Comparison of ENCODE assay signal across 13 cellular contexts in genomic region chr16:3580686-3581085, GRCh38.
DNase-seq lines count a peak whose midpoint lies in the region; ATAC-seq and TF ChIP-seq lines count a peak whose summit lies in the region.
"Had no signal": no experiment of that assay in that cellular context is flagged by ENCODE, and none has a peak within 500 bp of the region (broad histone marks: within the 10 kb centered on the region; RNA-seq: fewer than 3 reads in every experiment).

No MANE protein-coding gene starts in this region.

- no peaks in the 10 kb centered on the region for H3K27me3 Mint-ChIP-seq in activated naive CD4-positive, alpha-beta T cell treated with anti-CD3 and anti-CD28 coated beads, Interleukin-2, amount 10 ng/mL, durations not matched to agents 7 days and 5 days
- H3K27me3 Mint-ChIP-seq in stimulated activated naive B cell treated with anti-CD40 and anti-IgM and Interleukin-4, amounts not matched to agents 10 μg/mL and 1 μg/mL and 100 μg/mL, for 72 hours, result no peaks in the 10 kb centered on the region

- peaks cover 31% of the 10 kb centered on the region for H3K36me3 Mint-ChIP-seq in activated naive CD4-positive, alpha-beta T cell treated with anti-CD3 and anti-CD28 coated beads, Interleukin-2, amount 10 ng/mL, durations not matched to agents 7 days and 5 days
- H3K36me3 Mint-ChIP-seq in stimulated activated naive B cell treated with anti-CD40 and anti-IgM and Interleukin-4, amounts not matched to agents 10 μg/mL and 1 μg/mL and 100 μg/mL, for 72 hours, result peaks cover 17 to 30% of the 10 kb centered on the region in 2 donors

- H3K9ac ChIP-seq in SK-N-MC (ENCODE audit: insufficient read length), result no peak overlapping the region

- H3K9me3 ChIP-seq in SK-N-MC (ENCODE audit: low read depth, low read length), result no peaks in the 10 kb centered on the region
- H3K9me3 ChIP-seq: uterus had no signal

- peaks cover 46% of the 10 kb centered on the region for H3K4me1 Mint-ChIP-seq in activated naive CD4-positive, alpha-beta T cell treated with anti-CD3 and anti-CD28 coated beads, Interleukin-2, amount 10 ng/mL, durations not matched to agents 7 days and 5 days
- H3K4me1 Mint-ChIP-seq in stimulated activated naive B cell treated with anti-CD40 and anti-IgM and Interleukin-4, amounts not matched to agents 10 μg/mL and 1 μg/mL and 100 μg/mL, for 72 hours, result peaks cover 42 to 52% of the 10 kb centered on the region in 2 donors

- no peak for TF ChIP-seq CTCF in fibroblast of mammary gland (conservative IDR thresholded peaks at IDR 0.05; ENCODE audit: control insufficient read depth, insufficient read depth, low read depth, low read length)

- CTCF ChIA-PET in activated naive CD4-positive, alpha-beta T cell treated with anti-CD3 and anti-CD28 coated beads, Interleukin-2, amount 10 ng/mL, durations not matched to agents 7 days and 5 days (lab: Charles Lee), result no interaction called here

- H3K9me3 Mint-ChIP-seq in activated naive CD4-positive, alpha-beta T cell treated with anti-CD3 and anti-CD28 coated beads, Interleukin-2, amount 10 ng/mL, durations not matched to agents 7 days and 5 days, result no peaks in the 10 kb centered on the region
- no peaks in the 10 kb centered on the region for H3K9me3 Mint-ChIP-seq in stimulated activated naive B cell treated with anti-CD40 and anti-IgM and Interleukin-4, amounts not matched to agents 10 μg/mL and 1 μg/mL and 100 μg/mL, for 72 hours

- peak overlapping the region; percentile 19; the same call in 1 of the 2 replicates for H3K27ac ChIP-seq in SK-N-MC
- H3K27ac ChIP-seq: uterus had no signal

- H3K4me3 ChIP-seq in SK-N-MC (no peak overlapping the region), fibroblast of mammary gland (ENCODE audit: control insufficient read depth, low read depth, low read length) (no peak overlapping the region)
- H3K4me3 ChIP-seq: uterus had no signal

- no peaks in the 10 kb centered on the region for H3K36me3 ChIP-seq in SK-N-MC (ENCODE audit: insufficient read depth, low read length)
- H3K36me3 ChIP-seq: uterus had no signal

- H3K4me3 Mint-ChIP-seq in activated naive CD4-positive, alpha-beta T cell treated with anti-CD3 and anti-CD28 coated beads, Interleukin-2, amount 10 ng/mL, durations not matched to agents 7 days and 5 days, result no peak overlapping the region
- peak overlapping the region; percentile 26 to 55 for H3K4me3 Mint-ChIP-seq in stimulated activated naive B cell treated with anti-CD40 and anti-IgM and Interleukin-4, amounts not matched to agents 10 μg/mL and 1 μg/mL and 100 μg/mL, for 72 hours

- H3K27ac Mint-ChIP-seq in activated naive CD4-positive, alpha-beta T cell treated with anti-CD3 and anti-CD28 coated beads, Interleukin-2, amount 10 ng/mL, durations not matched to agents 7 days and 5 days, result peak overlapping the region; percentile 73
- peak overlapping the region; percentile 91 for H3K27ac Mint-ChIP-seq in stimulated activated naive B cell treated with anti-CD40 and anti-IgM and Interleukin-4, amounts not matched to agents 10 μg/mL and 1 μg/mL and 100 μg/mL, for 72 hours

- no peak for ATAC-seq in stimulated activated naive B cell treated with anti-CD40 and anti-IgM and Interleukin-4, amounts not matched to agents 10 μg/mL and 1 μg/mL and 100 μg/mL, for 72 hours (replicated peaks)
- ATAC-seq in activated CD4-positive, CD25-positive, alpha-beta regulatory T cell treated with anti-CD3 and anti-CD28 coated beads, Interleukin-2, amount 50 U/mL, for 24 hours, result no peak

- DNase-seq in activated naive CD4-positive, alpha-beta T cell treated with anti-CD3 and anti-CD28 coated beads, Interleukin-2, amount 10 ng/mL, durations not matched to agents 7 days and 5 days, result no peak
- no peak for DNase-seq in activated naive CD4-positive, alpha-beta T cell treated with anti-CD3 and anti-CD28 coated beads, Interleukin-2, amount 50 U/mL, for 16 hours
- no peak for DNase-seq in SK-N-MC (ENCODE audit: low read depth, low spot score)
- peak; percentile 25 for DNase-seq in fibroblast of mammary gland (ENCODE audit: low read depth)
- DNase-seq in stimulated activated naive B cell treated with anti-CD40 and anti-IgM and Interleukin-4, amounts not matched to agents 10 μg/mL and 1 μg/mL and 100 μg/mL, for 72 hours, result no peak
- no peak for DNase-seq in stimulated activated naive CD4-positive, alpha-beta T cell (lab: John Stamatoyannopoulos, UW)
- DNase-seq in activated T-cell treated with anti-CD3 and anti-CD28 coated beads for 4 hours, result no peak
- DNase-seq: activated CD4-positive, CD25-positive, alpha-beta regulatory T cell treated with anti-CD3 and anti-CD28 coated beads, Interleukin-2, amount 50 U/mL, for 72 hours; activated naive CD4-positive, alpha-beta T cell treated with Interleukin-2 at 50 U/mL for 16 hours; SHP77 treated with DMSO at 0.1 percent for 48 hours; stimulated activated CD4-positive, alpha-beta T cell treated with anti-CD3 and anti-CD28 coated beads, Interleukin-12 subunit alpha, Interleukin-12 subunit beta, amount 100 ng/mL, for 4 hours had no signal
